11 cellular contexts compared by ENCODE assay signal in genomic region chr11:83073248-83073647, GRCh38. TPM values are rescaled to one million over a fixed set of nuclear protein-coding genes. Genes with fewer than 3 reads are reported as not detected.
A peak's percentile ranks its signal among the peaks of the same experiment; 100 is the strongest.
DNase-seq lines count a peak whose midpoint lies in the region; ATAC-seq, FAIRE-seq and TF ChIP-seq lines count a peak whose summit lies in the region.
"Had no signal": no experiment of that assay in that cellular context is flagged by ENCODE, and none has a peak within 500 bp of the region (broad histone marks: within the 10 kb centered on the region; RNA-seq: fewer than 3 reads in every experiment).

No MANE protein-coding gene starts in this region.

- intact Hi-C loops in stomach (cut with DNase I; ENCODE audit: low total_unique reads), result loop anchor here (10.0 kb wide), 1 partner anchor 82 kb away; the partner anchor contains the start of gene PCF11

- 69 to 90% (median 82%) methylated on average over 1 of the region's 1 CpG for WGBS in stomach, 5 donors

- peak overlapping the region; percentile 98 for H3K9ac ChIP-seq in keratinocyte (ENCODE audit: control insufficient read depth, extremely low read depth, insufficient read depth, low read length)

- POLR2A ChIA-PET in GM10248 (lab: Yijun Ruan, JAX), result interaction anchor here (0.8 kb wide), 1 partner anchor 10 kb away, joined by 4 read pairs; no protein-coding TSS in a partner anchor

- H2AFZ ChIP-seq in keratinocyte (ENCODE audit: control insufficient read depth, low read length), result no peak overlapping the region

- no peak for TF ChIP-seq EP300 in stomach (IDR thresholded peaks at IDR 0.05)

- ATAC-seq in HG03378 (IDR thresholded peaks at IDR 0.05; ENCODE audit: unreplicated experiment) (no peak), GM18870 (IDR thresholded peaks at IDR 0.05; ENCODE audit: unreplicated experiment) (no peak)
- ATAC-seq: esophagus mucosa, sciatic nerve had no signal

- dilution Hi-C loops in keratinocyte (cut with MboI; ENCODE audit: extremely low pct_ligation_motif_present, low sequenced_read_pairs), result no loop called here

- H3K4me3 ChIP-seq in H7 (ENCODE audit: insufficient read depth, low read depth, low read length) (peak overlapping the region; percentile 97; the same call in 1 of the 2 replicates), keratinocyte (ENCODE audit: control insufficient read depth in 2 of 3, extremely low read depth in 1 of 3, insufficient read depth in 2 of 3, low read depth in 1 of 3, low read length in 3 of 3) (peak overlapping the region; percentile 59 to 90 (median 75)), stomach (peak overlapping the region in 3 of 4 donors; percentile 62 to 74 (median 62))

- H4K20me1 ChIP-seq in keratinocyte (ENCODE audit: control insufficient read depth, extremely low read depth, insufficient read depth, low read length), result no peaks in the 10 kb centered on the region

- H3K9me1 ChIP-seq in keratinocyte (ENCODE audit: control insufficient read depth, extremely low read depth, insufficient read depth, low read length), result no peaks in the 10 kb centered on the region

- no peaks in the 10 kb centered on the region for H3K27me3 ChIP-seq in H7 (ENCODE audit: control insufficient read depth, insufficient read depth, low read length)
- H3K27me3 ChIP-seq in keratinocyte (ENCODE audit: control insufficient read depth, extremely low read depth, insufficient read depth, low read length), result no peaks in the 10 kb centered on the region
- H3K27me3 ChIP-seq in stomach, result no peaks in the 10 kb centered on the region

- TF ChIP-seq POLR2A in stomach (IDR thresholded peaks at IDR 0.05), result no peak

- no peak for DNase-seq in H7
- no peak for DNase-seq in keratinocyte (ENCODE audit: low read depth, low spot score)
- DNase-seq in stomach, result no peak
- DNase-seq in GM10248 (ENCODE audit: extremely low spot score), result no peak
- no peak for DNase-seq in NCI-H1092 treated with DMSO at 0.1 percent for 48 hours (lab: John Stamatoyannopoulos, UW)
- DNase-seq: NCI-H1436 treated with DMSO at 0.1 percent for 48 hours had no signal

- peaks cover 22% of the 10 kb centered on the region for H3K4me1 ChIP-seq in keratinocyte (ENCODE audit: control insufficient read depth, extremely low read depth, insufficient read depth, low read length)
- H3K4me1 ChIP-seq in stomach, result peaks cover 14 to 66% (median 41%) of the 10 kb centered on the region in 4 donors

- H3K79me2 ChIP-seq in keratinocyte (ENCODE audit: control insufficient read depth, insufficient read depth, low read length), result peaks cover 45% of the 10 kb centered on the region

- no peak for FAIRE-seq in keratinocyte (lab: Jason Lieb, UNC)

- H3K4me2 ChIP-seq in keratinocyte (ENCODE audit: control insufficient read depth, extremely low read depth, insufficient read depth, low read depth, low read length), result peak overlapping the region; percentile 87

- no peak for TF ChIP-seq CTCF in VCaP (conservative IDR thresholded peaks at IDR 0.05)
- TF ChIP-seq CTCF in keratinocyte (optimal IDR thresholded peaks at IDR 0.05 in 1 of 3, IDR thresholded peaks at IDR 0.05 in 1 of 3, conservative IDR thresholded peaks at IDR 0.05 in 1 of 3; ENCODE audit: extremely low read depth in 1 of 3, insufficient read depth in 2 of 3, low read length in 3 of 3), result no peak
- TF ChIP-seq CTCF in stomach (IDR thresholded peaks at IDR 0.05), result no peak
- TF ChIP-seq CTCF in GM10248 (IDR thresholded peaks at IDR 0.05; ENCODE audit: control extremely low read depth, extremely low read depth, low read depth, missing control alignments), result no peak

- H3K9me3 ChIP-seq in keratinocyte (ENCODE audit: control insufficient read depth, low read depth, low read length) (no peaks in the 10 kb centered on the region), stomach (no peaks in the 10 kb centered on the region)

- CTCF ChIA-PET in GM10248 (lab: Yijun Ruan, JAX), result interaction anchor here (0.8 to 8.6 kb wide), 7 partner anchors 10 to 397 kb away, joined by 3 to 45 read pairs (median 3); no protein-coding TSS in a partner anchor

- H3K36me3 ChIP-seq in H7 (replicated peaks; ENCODE audit: control insufficient read depth, insufficient read depth, low read length), result 0 out of 2 replicates have a peak, but pooled peaks cover 2% of the 10 kb centered on the region
- H3K36me3 ChIP-seq in keratinocyte (ENCODE audit: control insufficient read depth in 2 of 2, extremely low read depth in 1 of 2, insufficient read depth in 2 of 2, low read length in 2 of 2), result peaks cover 0 to 10% of the 10 kb centered on the region in 2 experiments
- peaks cover 0 to 30% (median 16%) of the 10 kb centered on the region in 4 donors for H3K36me3 ChIP-seq in stomach

- H3K27ac ChIP-seq in VCaP, result peak overlapping the region; percentile 90; the same call in 1 of the 2 replicates
- H3K27ac ChIP-seq in keratinocyte (ENCODE audit: control insufficient read depth, insufficient read depth, low read length), result peak overlapping the region; percentile 94
- H3K27ac ChIP-seq in stomach, result peak overlapping the region in 2 of 5 donors; percentile 95 to 97

RNA-seq across cellular contexts. Expression of gene RAB30, which starts 1.6 kb away (rescaled TPM):
- 4.5 and 6.2 TPM in 2 replicates for total RNA-seq in H7 (2014; rRNA removed; shearing (Covaris generic))
- 6.7 to 10.9 TPM (median 9.3 TPM) in 3 replicates for polyA plus RNA-seq in keratinocyte
- 2.9 TPM for polyA plus RNA-seq in keratinocyte (2011; ENCODE audit: low read depth)
- 6.9 and 8.8 TPM in 2 replicates for polyA plus RNA-seq in keratinocyte (2011; cell fraction: cytosol; rRNA removed)
- polyA plus RNA-seq in keratinocyte (2011; cell fraction: nucleus; rRNA removed), result 11.7 and 14.4 TPM in 2 replicates
- 5.5 and 7.2 TPM in 2 replicates for polyA plus RNA-seq in keratinocyte (2012; ENCODE audit: low replicate concordance)
- polyA minus RNA-seq in keratinocyte, result 12.3 to 15.1 TPM (median 13.2 TPM) in 3 replicates
- 7.9 TPM for polyA minus RNA-seq in keratinocyte (2011; cell fraction: cytosol; rRNA and poly(A)+ RNA removed)
- 9.5 and 28.9 TPM in 2 replicates for polyA minus RNA-seq in keratinocyte (2011; cell fraction: nucleus; rRNA and poly(A)+ RNA removed)
- total RNA-seq in stomach, result 10 to 100 TPM in 1 of 5 donors, 1 to 10 TPM in 3, under 1 TPM in 1; 0.29 to 14.0 (median 3.9) TPM
- polyA plus RNA-seq in stomach, result 1 to 10 TPM; 1.5 to 5.3 (median 2.2) TPM
